In the genomic region with DNA sequence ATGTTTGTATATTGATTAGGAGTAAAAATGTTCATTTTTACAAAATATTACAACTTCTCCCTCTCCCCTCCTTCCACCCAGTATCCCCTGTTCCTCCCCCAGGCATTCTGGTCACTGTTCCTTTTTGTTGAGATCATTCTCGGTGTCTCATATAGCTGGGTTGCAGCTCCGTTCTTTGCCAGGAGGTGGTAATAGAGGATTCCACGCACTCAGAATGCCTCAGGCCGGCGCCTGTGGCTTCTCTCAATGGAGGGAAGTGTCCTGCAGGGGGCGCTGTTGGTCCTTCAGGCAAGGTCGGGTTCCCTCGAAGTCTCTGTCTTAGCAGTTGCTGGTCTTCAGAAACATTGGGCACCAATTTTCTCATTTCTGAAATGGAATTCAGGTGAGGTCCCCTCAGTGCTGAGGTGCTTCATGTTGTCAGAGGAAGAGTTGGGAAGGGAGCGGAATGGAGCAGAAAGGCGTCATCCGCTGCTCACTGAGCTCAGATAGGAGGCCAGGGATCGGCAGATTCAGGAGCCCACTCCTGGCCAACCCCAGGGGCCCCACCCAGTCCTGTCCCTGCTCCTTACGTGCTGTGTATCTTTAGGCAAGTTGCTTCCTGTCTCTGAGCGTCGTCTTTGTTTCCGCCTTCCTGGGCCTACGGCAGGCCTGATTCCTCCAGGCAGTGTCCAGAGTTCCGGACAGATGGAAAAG, we compare ENCODE assay signal across 1 cellular context.
TF ChIP-seq lines count a peak whose summit lies in the region.

No MANE protein-coding gene starts in this region.

TF ChIP-seq in K562, 482 proteins besides CTCF, POLR2A, EP300 and RAD21 (continued from another document and continues in another):
- TF ChIP-seq, protein P1, sequence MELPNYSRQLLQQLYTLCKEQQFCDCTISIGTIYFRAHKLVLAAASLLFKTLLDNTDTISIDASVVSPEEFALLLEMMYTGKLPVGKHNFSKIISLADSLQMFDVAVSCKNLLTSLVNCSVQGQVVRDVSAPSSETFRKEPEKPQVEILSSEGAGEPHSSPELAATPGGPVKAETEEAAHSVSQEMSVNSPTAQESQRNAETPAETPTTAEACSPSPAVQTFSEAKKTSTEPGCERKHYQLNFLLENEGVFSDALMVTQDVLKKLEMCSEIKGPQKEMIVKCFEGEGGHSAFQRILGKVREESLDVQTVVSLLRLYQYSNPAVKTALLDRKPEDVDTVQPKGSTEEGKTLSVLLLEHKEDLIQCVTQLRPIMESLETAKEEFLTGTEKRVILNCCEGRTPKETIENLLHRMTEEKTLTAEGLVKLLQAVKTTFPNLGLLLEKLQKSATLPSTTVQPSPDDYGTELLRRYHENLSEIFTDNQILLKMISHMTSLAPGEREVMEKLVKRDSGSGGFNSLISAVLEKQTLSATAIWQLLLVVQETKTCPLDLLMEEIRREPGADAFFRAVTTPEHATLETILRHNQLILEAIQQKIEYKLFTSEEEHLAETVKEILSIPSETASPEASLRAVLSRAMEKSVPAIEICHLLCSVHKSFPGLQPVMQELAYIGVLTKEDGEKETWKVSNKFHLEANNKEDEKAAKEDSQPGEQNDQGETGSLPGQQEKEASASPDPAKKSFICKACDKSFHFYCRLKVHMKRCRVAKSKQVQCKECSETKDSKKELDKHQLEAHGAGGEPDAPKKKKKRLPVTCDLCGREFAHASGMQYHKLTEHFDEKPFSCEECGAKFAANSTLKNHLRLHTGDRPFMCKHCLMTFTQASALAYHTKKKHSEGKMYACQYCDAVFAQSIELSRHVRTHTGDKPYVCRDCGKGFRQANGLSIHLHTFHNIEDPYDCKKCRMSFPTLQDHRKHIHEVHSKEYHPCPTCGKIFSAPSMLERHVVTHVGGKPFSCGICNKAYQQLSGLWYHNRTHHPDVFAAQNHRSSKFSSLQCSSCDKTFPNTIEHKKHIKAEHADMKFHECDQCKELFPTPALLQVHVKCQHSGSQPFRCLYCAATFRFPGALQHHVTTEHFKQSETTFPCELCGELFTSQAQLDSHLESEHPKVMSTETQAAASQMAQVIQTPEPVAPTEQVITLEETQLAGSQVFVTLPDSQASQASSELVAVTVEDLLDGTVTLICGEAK (IDR thresholded peaks at IDR 0.05), result no peak
- TF ChIP-seq, protein P1 (CRISPR knock-in tag; IDR thresholded peaks at IDR 0.05), result no peak
- TF ChIP-seq HIVEP1 (CRISPR knock-in tag; IDR thresholded peaks at IDR 0.05) (no peak), ARID3A (IDR thresholded peaks at IDR 0.05; ENCODE audit: borderline replicate concordance, low read depth, low read length) (no peak), ARID1B (IDR thresholded peaks at IDR 0.05) (no peak), IRF1 (CRISPR knock-in tag; IDR thresholded peaks at IDR 0.05; ENCODE audit: borderline replicate concordance) (no peak), ZNF512 (tag; IDR thresholded peaks at IDR 0.05) (no peak), UBTF (IDR thresholded peaks at IDR 0.05; ENCODE audit: borderline replicate concordance in 1 of 2, low read depth in 2 of 2, low read length in 2 of 2) (no peak), HOMEZ (CRISPR knock-in tag; IDR thresholded peaks at IDR 0.05) (no peak), SIX5 (IDR thresholded peaks at IDR 0.05; ENCODE audit: borderline replicate concordance in 1 of 2, insufficient read depth in 1 of 2, low read depth in 1 of 2, low read length in 2 of 2) (no peak), ZBED1 (IDR thresholded peaks at IDR 0.05) (no peak), ZNF41 (CRISPR knock-in tag; conservative IDR thresholded peaks at IDR 0.05) (no peak), SETDB1 (IDR thresholded peaks at IDR 0.05; ENCODE audit: low read length) (no peak), KLF13 (tag; IDR thresholded peaks at IDR 0.05; ENCODE audit: borderline replicate concordance, low read depth) (no peak), CBX1 (IDR thresholded peaks at IDR 0.05; ENCODE audit: low read depth) (peak; percentile 84; the same call in 1 of the 2 replicates), TOE1 (IDR thresholded peaks at IDR 0.05; ENCODE audit: borderline replicate concordance) (no peak), TOE1 (CRISPR knock-in tag; IDR thresholded peaks at IDR 0.05; ENCODE audit: borderline replicate concordance, low read depth) (no peak), ZKSCAN3 (CRISPR knock-in tag; IDR thresholded peaks at IDR 0.05) (no peak), NCOA6 (IDR thresholded peaks at IDR 0.05) (no peak), ZNF280A (IDR thresholded peaks at IDR 0.05; ENCODE audit: low read depth, partially characterized antibody) (peak; percentile 87), TCF3 (CRISPR knock-in tag; IDR thresholded peaks at IDR 0.05) (no peak)
- TF ChIP-seq, protein P2, sequence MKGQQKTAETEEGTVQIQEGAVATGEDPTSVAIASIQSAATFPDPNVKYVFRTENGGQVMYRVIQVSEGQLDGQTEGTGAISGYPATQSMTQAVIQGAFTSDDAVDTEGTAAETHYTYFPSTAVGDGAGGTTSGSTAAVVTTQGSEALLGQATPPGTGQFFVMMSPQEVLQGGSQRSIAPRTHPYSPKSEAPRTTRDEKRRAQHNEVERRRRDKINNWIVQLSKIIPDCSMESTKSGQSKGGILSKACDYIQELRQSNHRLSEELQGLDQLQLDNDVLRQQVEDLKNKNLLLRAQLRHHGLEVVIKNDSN (CRISPR knock-in tag; IDR thresholded peaks at IDR 0.05), result no peak
- TF ChIP-seq, protein P3, sequence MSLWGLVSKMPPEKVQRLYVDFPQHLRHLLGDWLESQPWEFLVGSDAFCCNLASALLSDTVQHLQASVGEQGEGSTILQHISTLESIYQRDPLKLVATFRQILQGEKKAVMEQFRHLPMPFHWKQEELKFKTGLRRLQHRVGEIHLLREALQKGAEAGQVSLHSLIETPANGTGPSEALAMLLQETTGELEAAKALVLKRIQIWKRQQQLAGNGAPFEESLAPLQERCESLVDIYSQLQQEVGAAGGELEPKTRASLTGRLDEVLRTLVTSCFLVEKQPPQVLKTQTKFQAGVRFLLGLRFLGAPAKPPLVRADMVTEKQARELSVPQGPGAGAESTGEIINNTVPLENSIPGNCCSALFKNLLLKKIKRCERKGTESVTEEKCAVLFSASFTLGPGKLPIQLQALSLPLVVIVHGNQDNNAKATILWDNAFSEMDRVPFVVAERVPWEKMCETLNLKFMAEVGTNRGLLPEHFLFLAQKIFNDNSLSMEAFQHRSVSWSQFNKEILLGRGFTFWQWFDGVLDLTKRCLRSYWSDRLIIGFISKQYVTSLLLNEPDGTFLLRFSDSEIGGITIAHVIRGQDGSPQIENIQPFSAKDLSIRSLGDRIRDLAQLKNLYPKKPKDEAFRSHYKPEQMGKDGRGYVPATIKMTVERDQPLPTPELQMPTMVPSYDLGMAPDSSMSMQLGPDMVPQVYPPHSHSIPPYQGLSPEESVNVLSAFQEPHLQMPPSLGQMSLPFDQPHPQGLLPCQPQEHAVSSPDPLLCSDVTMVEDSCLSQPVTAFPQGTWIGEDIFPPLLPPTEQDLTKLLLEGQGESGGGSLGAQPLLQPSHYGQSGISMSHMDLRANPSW (CRISPR knock-in tag; IDR thresholded peaks at IDR 0.05), result no peak
